In the genomic region with DNA sequence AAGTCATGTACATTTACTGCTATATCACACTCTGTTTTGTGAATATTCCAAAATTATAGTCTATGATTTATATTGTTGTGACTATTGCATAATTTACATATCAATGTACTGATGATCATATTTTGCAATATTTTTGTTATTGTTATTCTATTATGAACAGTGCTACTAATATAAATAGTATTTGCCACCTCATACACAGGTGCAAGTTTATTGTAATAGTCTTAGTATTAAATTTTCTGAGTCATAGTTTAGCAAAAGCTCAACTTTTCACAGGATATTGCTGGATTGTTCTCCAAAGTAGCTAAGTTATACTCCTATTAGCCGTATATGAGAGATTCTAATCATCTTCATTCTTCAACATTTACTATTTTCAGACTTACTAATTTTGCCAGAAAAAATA, we compare ENCODE assay signal across 18 cellular contexts.
DNase-seq lines count a peak whose midpoint lies in the region; ATAC-seq, FAIRE-seq and TF ChIP-seq lines count a peak whose summit lies in the region.
"Had no signal": no experiment of that assay in that cellular context is flagged by ENCODE, and none has a peak within 500 bp of the region (broad histone marks: within the 10 kb centered on the region; RNA-seq: fewer than 3 reads in every experiment).

No MANE protein-coding gene starts in this region.

- no peaks in the 10 kb centered on the region for H3K36me3 Mint-ChIP-seq in natural killer cell
- H3K36me3 Mint-ChIP-seq: CD4-positive, alpha-beta memory T cell had no signal

- no peaks in the 10 kb centered on the region for H3K9me3 Mint-ChIP-seq in natural killer cell
- H3K9me3 Mint-ChIP-seq: CD4-positive, alpha-beta memory T cell; GM23338; H9; HFFc6 had no signal

- H2AFZ ChIP-seq in keratinocyte (ENCODE audit: control insufficient read depth, low read length) = no peak overlapping the region

- H3K4me3 Mint-ChIP-seq in natural killer cell = no peak overlapping the region
- H3K4me3 Mint-ChIP-seq: CD4-positive, alpha-beta memory T cell; GM23338; H9; HFFc6 had no signal

- H3K4me1 ChIP-seq in RWPE2 (ENCODE audit: insufficient read depth, poor library complexity, severe bottlenecking) (peaks cover 14% of the 10 kb centered on the region), keratinocyte (ENCODE audit: control insufficient read depth, extremely low read depth, insufficient read depth, low read length) (peaks cover 23% of the 10 kb centered on the region)

- no peak overlapping the region for H3K4me2 ChIP-seq in keratinocyte (ENCODE audit: control insufficient read depth, extremely low read depth, insufficient read depth, low read depth, low read length)
- H3K4me2 ChIP-seq: GM23338 had no signal

- TF ChIP-seq CTCF in RWPE2 (IDR thresholded peaks at IDR 0.05; ENCODE audit: poor library complexity, severe bottlenecking) = no peak
- TF ChIP-seq CTCF in epithelial cell of esophagus (IDR thresholded peaks at IDR 0.05; ENCODE audit: insufficient read depth, low read depth, low read length, missing control alignments) = no peak
- TF ChIP-seq CTCF in keratinocyte (optimal IDR thresholded peaks at IDR 0.05 in 1 of 3, IDR thresholded peaks at IDR 0.05 in 1 of 3, conservative IDR thresholded peaks at IDR 0.05 in 1 of 3; ENCODE audit: extremely low read depth in 1 of 3, insufficient read depth in 2 of 3, low read length in 3 of 3) = no peak
- TF ChIP-seq CTCF in natural killer cell (IDR thresholded peaks at IDR 0.05) = no peak

- H3K4me1 Mint-ChIP-seq in natural killer cell = no peaks in the 10 kb centered on the region
- H3K4me1 Mint-ChIP-seq: CD4-positive, alpha-beta memory T cell had no signal

- intact Hi-C loops in natural killer cell (cut with micrococcal nuclease) = no loop called here

- H3K27me3 ChIP-seq in RWPE2 (ENCODE audit: insufficient read depth, poor library complexity, severe bottlenecking) (no peaks in the 10 kb centered on the region), keratinocyte (ENCODE audit: control insufficient read depth, extremely low read depth, insufficient read depth, low read length) (no peaks in the 10 kb centered on the region)

- H3K27ac ChIP-seq in RWPE2 (ENCODE audit: poor library complexity, severe bottlenecking) = no peak overlapping the region
- H3K27ac ChIP-seq in keratinocyte (ENCODE audit: control insufficient read depth, insufficient read depth, low read length) = peak overlapping the region; percentile 5

- DNase-seq in RWPE2 (ENCODE audit: low spot score) (no peak), epithelial cell of esophagus (ENCODE audit: low read depth) (peak; percentile 62), keratinocyte (ENCODE audit: low read depth, low spot score) (no peak), natural killer cell (no peak), SKM-1 treated with dmso at 0.1 percent for 144 hours (lab: John Stamatoyannopoulos, UW; ENCODE audit: unreplicated experiment) (no peak)
- DNase-seq: C1 segment of cervical spinal cord; Calu3; CD4-positive, alpha-beta memory T cell; COR-L47; DMS53; DMS79 treated with DMSO at 0.1 percent for 48 hours; GF-D8; H9; HFFc6 had no signal

- H3K79me2 ChIP-seq in keratinocyte (ENCODE audit: control insufficient read depth, insufficient read depth, low read length) = no peaks in the 10 kb centered on the region

- dilution Hi-C loops in keratinocyte (cut with MboI; ENCODE audit: extremely low pct_ligation_motif_present, low sequenced_read_pairs) = no loop called here

- H3K36me3 ChIP-seq in RWPE2 (ENCODE audit: low read depth) (no peaks in the 10 kb centered on the region), keratinocyte (ENCODE audit: control insufficient read depth in 2 of 2, extremely low read depth in 1 of 2, insufficient read depth in 2 of 2, low read length in 2 of 2) (no peaks in the 10 kb centered on the region)

- H3K9me1 ChIP-seq in keratinocyte (ENCODE audit: control insufficient read depth, extremely low read depth, insufficient read depth, low read length) = no peaks in the 10 kb centered on the region

- no peak overlapping the region for H3K27ac Mint-ChIP-seq in natural killer cell
- H3K27ac Mint-ChIP-seq: CD4-positive, alpha-beta memory T cell; GM23338; H9; HFFc6 had no signal

- H3K9ac ChIP-seq in keratinocyte (ENCODE audit: control insufficient read depth, extremely low read depth, insufficient read depth, low read length) = no peak overlapping the region

- no peaks in the 10 kb centered on the region for H4K20me1 ChIP-seq in keratinocyte (ENCODE audit: control insufficient read depth, extremely low read depth, insufficient read depth, low read length)

- peaks cover 0 to 2% of the 10 kb centered on the region in 2 donors for H3K27me3 Mint-ChIP-seq in natural killer cell (ENCODE audit: low read depth in 2 of 2)

- no peak overlapping the region for H3K4me3 ChIP-seq in RWPE2 (ENCODE audit: severe bottlenecking)
- H3K4me3 ChIP-seq in epithelial cell of esophagus (ENCODE audit: low read length) = no peak overlapping the region
- H3K4me3 ChIP-seq in keratinocyte (ENCODE audit: control insufficient read depth in 2 of 3, extremely low read depth in 1 of 3, insufficient read depth in 2 of 3, low read depth in 1 of 3, low read length in 3 of 3) = no peak overlapping the region
- H3K4me3 ChIP-seq: GM23338 had no signal

- ATAC-seq in RWPE2 (ENCODE audit: low read depth) (peak; percentile 80), natural killer cell (no peak), HG03175 (IDR thresholded peaks at IDR 0.05; ENCODE audit: unreplicated experiment) (no peak)
- ATAC-seq: GM23338 had no signal

- H3K9me3 ChIP-seq in RWPE2 (ENCODE audit: severe bottlenecking) = no peaks in the 10 kb centered on the region
- no peaks in the 10 kb centered on the region for H3K9me3 ChIP-seq in keratinocyte (ENCODE audit: control insufficient read depth, low read depth, low read length)

- FAIRE-seq in keratinocyte (lab: Jason Lieb, UNC) = peak; percentile 36
- FAIRE-seq: GM12891, GM18507 had no signal
